10 cellular contexts compared by ENCODE assay signal in genomic region chr21:39474545-39474944, GRCh38.
"Had no signal": no experiment of that assay in that cellular context is flagged by ENCODE, and none has a peak within 500 bp of the region (broad histone marks: within the 10 kb centered on the region; RNA-seq: fewer than 3 reads in every experiment).

No MANE protein-coding gene starts in this region.

- DNase-seq: GM23248, GOT3, H7, H9, HCEC 1CT, HFFc6 had no signal

- H3K27ac Mint-ChIP-seq: GM23338, H9, HFFc6 had no signal

- H3K9me3 Mint-ChIP-seq: H9, HFFc6 had no signal

- ATAC-seq: GM23338, HCT116 had no signal

- H2AFZ ChIP-seq: GM23248, GM23338 had no signal

- FAIRE-seq: H54 had no signal

- H3K4me1 ChIP-seq: HAP-1 had no signal

- H3K4me3 Mint-ChIP-seq: GM23338, H9, HFFc6 had no signal

- H3K36me3 ChIP-seq: HAP-1 had no signal

- H3K27ac ChIP-seq: GM23248 had no signal

- H3K4me2 ChIP-seq: GM23338 had no signal

- H3K4me3 ChIP-seq: GM23248, GM23338, HAP-1 had no signal

- H3K9me3 ChIP-seq: HAP-1 had no signal

- H3K9ac ChIP-seq: GM23248 had no signal
